In genomic region chr3:101676219-101676764, GRCh38 we compare ENCODE assay signal across 1 cellular context.
TF ChIP-seq lines count a peak whose summit lies in the region.

No MANE protein-coding gene starts in this region.

TF ChIP-seq in GM12878, 131 proteins besides CTCF, POLR2A, EP300 and RAD21 (continues in another document):
- TF ChIP-seq ZNF207 (IDR thresholded peaks at IDR 0.05; ENCODE audit: borderline replicate concordance) (0 out of 2 replicates have a peak, but pooled peaks have one; percentile 20), CHD1 (IDR thresholded peaks at IDR 0.05; ENCODE audit: low read depth, low read length) (no peak), ZBTB11 (CRISPR knock-in tag; IDR thresholded peaks at IDR 0.05) (peak; percentile 85), HDAC6 (IDR thresholded peaks at IDR 0.05; ENCODE audit: unreplicated experiment) (no peak), KLF5 (IDR thresholded peaks at IDR 0.05; ENCODE audit: partially characterized antibody) (no peak), SMARCA5 (IDR thresholded peaks at IDR 0.05) (peak; percentile 33), MYC (IDR thresholded peaks at IDR 0.05; ENCODE audit: insufficient read depth, insufficient read length, insufficient replicate concordance, low read length, severe bottlenecking) (no peak), LARP7 (IDR thresholded peaks at IDR 0.05) (peak; percentile 71), NFYA (IDR thresholded peaks at IDR 0.05; ENCODE audit: borderline replicate concordance, low read depth, low read length) (no peak), IRF5 (IDR thresholded peaks at IDR 0.05; ENCODE audit: borderline replicate concordance) (no peak), RUNX3 (IDR thresholded peaks at IDR 0.05; ENCODE audit: low read length) (no peak; the same call in 1 of the 2 replicates), ZZZ3 (IDR thresholded peaks at IDR 0.05; ENCODE audit: control insufficient read depth, insufficient read length, low read depth) (no peak), MXI1 (IDR thresholded peaks at IDR 0.05; ENCODE audit: low read depth, low read length) (peak; percentile 89), IRF3 (IDR thresholded peaks at IDR 0.05) (no peak), SUZ12 (IDR thresholded peaks at IDR 0.05; ENCODE audit: unreplicated experiment) (no peak), SMAD1 (IDR thresholded peaks at IDR 0.05; ENCODE audit: low read depth, partially characterized antibody) (no peak), PAX8 (IDR thresholded peaks at IDR 0.05) (no peak), BCL11A (IDR thresholded peaks at IDR 0.05; ENCODE audit: low read depth, low read length) (no peak), ASH2L (IDR thresholded peaks at IDR 0.05; ENCODE audit: borderline replicate concordance, low read depth) (0 out of 2 replicates have a peak, but pooled peaks have one; percentile 73), HDAC2 (IDR thresholded peaks at IDR 0.05) (no peak), MTA3 (IDR thresholded peaks at IDR 0.05; ENCODE audit: borderline replicate concordance, low read length) (no peak), ZBED1 (IDR thresholded peaks at IDR 0.05; ENCODE audit: borderline replicate concordance) (no peak), NFIC (IDR thresholded peaks at IDR 0.05; ENCODE audit: low read depth, low read length) (no peak), SRF (IDR thresholded peaks at IDR 0.05; ENCODE audit: low read depth in 2 of 2, low read length in 2 of 2) (no peak; a peak in 1 of 4 replicates), YBX1 (IDR thresholded peaks at IDR 0.05) (no peak), KDM1A (IDR thresholded peaks at IDR 0.05; ENCODE audit: borderline replicate concordance) (no peak), STAT3 (IDR thresholded peaks at IDR 0.05; ENCODE audit: low read depth, low read length) (no peak), IRF4 (IDR thresholded peaks at IDR 0.05; ENCODE audit: low read depth, low read length) (no peak), WRNIP1 (IDR thresholded peaks at IDR 0.05; ENCODE audit: borderline replicate concordance, low read depth, low read length) (no peak), GABPA (IDR thresholded peaks at IDR 0.05; ENCODE audit: low read depth) (peak; percentile 85), MEF2B (IDR thresholded peaks at IDR 0.05; ENCODE audit: partially characterized antibody, poor library complexity, severe bottlenecking) (no peak), CEBPB (IDR thresholded peaks at IDR 0.05; ENCODE audit: borderline replicate concordance in 1 of 2, low read depth in 2 of 2, low read length in 2 of 2) (no peak), HCFC1 (IDR thresholded peaks at IDR 0.05; ENCODE audit: low read length) (peak; percentile 60; the same call in 1 of the 2 replicates), POU2F2 (IDR thresholded peaks at IDR 0.05; ENCODE audit: borderline replicate concordance, low read depth, low read length) (0 out of 3 replicates have a peak, but pooled peaks have one; percentile 18), E2F8 (IDR thresholded peaks at IDR 0.05; ENCODE audit: low read depth, partially characterized antibody) (no peak), TARDBP (IDR thresholded peaks at IDR 0.05; ENCODE audit: borderline replicate concordance) (no peak), SMC3 (IDR thresholded peaks at IDR 0.05; ENCODE audit: borderline replicate concordance, low read length) (no peak), KAT2A (conservative IDR thresholded peaks at IDR 0.05; ENCODE audit: control insufficient read depth, low read depth, low read length) (no peak), BCL3 (IDR thresholded peaks at IDR 0.05; ENCODE audit: borderline replicate concordance, insufficient read depth, low read depth, low read length, poor library complexity, severe bottlenecking) (peak; percentile 77), CREM (IDR thresholded peaks at IDR 0.05; ENCODE audit: low read depth) (peak; percentile 82), CHD2 (IDR thresholded peaks at IDR 0.05; ENCODE audit: borderline replicate concordance, low read depth, low read length) (no peak; the same call in 1 of the 2 replicates), BMI1 (IDR thresholded peaks at IDR 0.05; ENCODE audit: borderline replicate concordance) (no peak), FOXM1 (IDR thresholded peaks at IDR 0.05; ENCODE audit: low read depth, low read length) (no peak)
- TF ChIP-seq, protein P1, sequence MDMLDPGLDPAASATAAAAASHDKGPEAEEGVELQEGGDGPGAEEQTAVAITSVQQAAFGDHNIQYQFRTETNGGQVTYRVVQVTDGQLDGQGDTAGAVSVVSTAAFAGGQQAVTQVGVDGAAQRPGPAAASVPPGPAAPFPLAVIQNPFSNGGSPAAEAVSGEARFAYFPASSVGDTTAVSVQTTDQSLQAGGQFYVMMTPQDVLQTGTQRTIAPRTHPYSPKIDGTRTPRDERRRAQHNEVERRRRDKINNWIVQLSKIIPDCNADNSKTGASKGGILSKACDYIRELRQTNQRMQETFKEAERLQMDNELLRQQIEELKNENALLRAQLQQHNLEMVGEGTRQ (IDR thresholded peaks at IDR 0.05; ENCODE audit: borderline replicate concordance, low read depth, low read length): no peak
- TF ChIP-seq, protein P2, sequence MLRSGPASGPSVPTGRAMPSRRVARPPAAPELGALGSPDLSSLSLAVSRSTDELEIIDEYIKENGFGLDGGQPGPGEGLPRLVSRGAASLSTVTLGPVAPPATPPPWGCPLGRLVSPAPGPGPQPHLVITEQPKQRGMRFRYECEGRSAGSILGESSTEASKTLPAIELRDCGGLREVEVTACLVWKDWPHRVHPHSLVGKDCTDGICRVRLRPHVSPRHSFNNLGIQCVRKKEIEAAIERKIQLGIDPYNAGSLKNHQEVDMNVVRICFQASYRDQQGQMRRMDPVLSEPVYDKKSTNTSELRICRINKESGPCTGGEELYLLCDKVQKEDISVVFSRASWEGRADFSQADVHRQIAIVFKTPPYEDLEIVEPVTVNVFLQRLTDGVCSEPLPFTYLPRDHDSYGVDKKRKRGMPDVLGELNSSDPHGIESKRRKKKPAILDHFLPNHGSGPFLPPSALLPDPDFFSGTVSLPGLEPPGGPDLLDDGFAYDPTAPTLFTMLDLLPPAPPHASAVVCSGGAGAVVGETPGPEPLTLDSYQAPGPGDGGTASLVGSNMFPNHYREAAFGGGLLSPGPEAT (IDR thresholded peaks at IDR 0.05; ENCODE audit: low read depth): no peak
- TF ChIP-seq, protein P3, sequence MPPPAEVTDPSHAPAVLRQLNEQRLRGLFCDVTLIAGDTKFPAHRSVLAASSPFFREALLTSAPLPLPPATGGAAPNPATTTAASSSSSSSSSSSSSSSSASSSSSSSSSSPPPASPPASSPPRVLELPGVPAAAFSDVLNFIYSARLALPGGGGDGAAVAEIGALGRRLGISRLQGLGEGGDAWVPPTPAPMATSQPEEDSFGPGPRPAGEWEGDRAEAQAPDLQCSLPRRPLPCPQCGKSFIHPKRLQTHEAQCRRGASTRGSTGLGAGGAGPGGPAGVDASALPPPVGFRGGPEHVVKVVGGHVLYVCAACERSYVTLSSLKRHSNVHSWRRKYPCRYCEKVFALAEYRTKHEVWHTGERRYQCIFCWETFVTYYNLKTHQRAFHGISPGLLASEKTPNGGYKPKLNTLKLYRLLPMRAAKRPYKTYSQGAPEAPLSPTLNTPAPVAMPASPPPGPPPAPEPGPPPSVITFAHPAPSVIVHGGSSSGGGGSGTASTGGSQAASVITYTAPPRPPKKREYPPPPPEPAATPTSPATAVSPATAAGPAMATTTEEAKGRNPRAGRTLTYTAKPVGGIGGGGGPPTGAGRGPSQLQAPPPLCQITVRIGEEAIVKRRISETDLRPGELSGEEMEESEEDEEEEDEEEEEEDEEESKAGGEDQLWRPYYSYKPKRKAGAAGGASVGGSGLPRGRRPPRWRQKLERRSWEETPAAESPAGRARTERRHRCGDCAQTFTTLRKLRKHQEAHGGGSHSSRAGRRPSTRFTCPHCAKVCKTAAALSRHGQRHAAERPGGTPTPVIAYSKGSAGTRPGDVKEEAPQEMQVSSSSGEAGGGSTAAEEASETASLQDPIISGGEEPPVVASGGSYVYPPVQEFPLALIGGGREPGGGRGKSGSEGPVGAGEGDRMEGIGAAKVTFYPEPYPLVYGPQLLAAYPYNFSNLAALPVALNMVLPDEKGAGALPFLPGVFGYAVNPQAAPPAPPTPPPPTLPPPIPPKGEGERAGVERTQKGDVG (CRISPR knock-in tag; IDR thresholded peaks at IDR 0.05): no peak
- TF ChIP-seq, protein P4, sequence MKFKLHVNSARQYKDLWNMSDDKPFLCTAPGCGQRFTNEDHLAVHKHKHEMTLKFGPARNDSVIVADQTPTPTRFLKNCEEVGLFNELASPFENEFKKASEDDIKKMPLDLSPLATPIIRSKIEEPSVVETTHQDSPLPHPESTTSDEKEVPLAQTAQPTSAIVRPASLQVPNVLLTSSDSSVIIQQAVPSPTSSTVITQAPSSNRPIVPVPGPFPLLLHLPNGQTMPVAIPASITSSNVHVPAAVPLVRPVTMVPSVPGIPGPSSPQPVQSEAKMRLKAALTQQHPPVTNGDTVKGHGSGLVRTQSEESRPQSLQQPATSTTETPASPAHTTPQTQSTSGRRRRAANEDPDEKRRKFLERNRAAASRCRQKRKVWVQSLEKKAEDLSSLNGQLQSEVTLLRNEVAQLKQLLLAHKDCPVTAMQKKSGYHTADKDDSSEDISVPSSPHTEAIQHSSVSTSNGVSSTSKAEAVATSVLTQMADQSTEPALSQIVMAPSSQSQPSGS (IDR thresholded peaks at IDR 0.05; ENCODE audit: low read length): no peak
